ENCODE assay signal across 20 cellular contexts in genomic region chr5:37709020-37709419, GRCh38.
DNase-seq lines count a peak whose midpoint lies in the region; ATAC-seq and TF ChIP-seq lines count a peak whose summit lies in the region.
"Had no signal": no experiment of that assay in that cellular context is flagged by ENCODE, and none has a peak within 500 bp of the region (broad histone marks: within the 10 kb centered on the region; RNA-seq: fewer than 3 reads in every experiment).

No MANE protein-coding gene starts in this region.

- H3K27me3 ChIP-seq in SK-N-SH (ENCODE audit: insufficient read depth): no peaks in the 10 kb centered on the region
- no peaks in the 10 kb centered on the region for H3K27me3 ChIP-seq in adipocyte (replicated peaks; ENCODE audit: control insufficient read depth, insufficient read depth, low read length)
- H3K27me3 ChIP-seq in psoas muscle (ENCODE audit: insufficient read depth in 3 of 3, low read length in 2 of 3): no peaks in the 10 kb centered on the region
- no peaks in the 10 kb centered on the region for H3K27me3 ChIP-seq in mesenchymal stem cell (ENCODE audit: control insufficient read depth in 1 of 2, insufficient read depth in 1 of 2, low read length in 2 of 2)
- H3K27me3 ChIP-seq: BLaER1 treated with 17β-estradiol and CSF1 and Interleukin-3, amounts not matched to agents 10 nM and 100 nM had no signal

- ATAC-seq in psoas muscle (no peak), HG03439 (IDR thresholded peaks at IDR 0.05; ENCODE audit: unreplicated experiment) (no peak)
- no peak for ATAC-seq in activated naive CD4-positive, alpha-beta T cell treated with anti-CD3 and anti-CD28 coated beads, Interleukin-2, amount 50 U/mL, for 72 hours
- ATAC-seq: CD8-positive, alpha-beta T cell had no signal

- H3K9me3 Mint-ChIP-seq in activated naive CD4-positive, alpha-beta T cell treated with anti-CD3 and anti-CD28 coated beads, Interleukin-2, amount 50 U/mL, for 72 hours: peaks cover 0 to 5% of the 10 kb centered on the region in 2 donors
- H3K9me3 Mint-ChIP-seq: CD4-positive, alpha-beta T cell; CD8-positive, alpha-beta T cell had no signal

- H2AFZ ChIP-seq in SK-N-SH (ENCODE audit: low read depth): no peak overlapping the region
- no peak overlapping the region for H2AFZ ChIP-seq in mesenchymal stem cell (ENCODE audit: low read depth, low read length)

- TF ChIP-seq EP300 in SK-N-SH (IDR thresholded peaks at IDR 0.05; ENCODE audit: borderline replicate concordance in 1 of 2, low read depth in 1 of 2, low read length in 1 of 2): peak in 1 of 2 experiments; percentile 65; a peak in 2 of 4 replicates

- no peaks in the 10 kb centered on the region for H4K20me1 ChIP-seq in SK-N-SH (ENCODE audit: insufficient read depth)
- H4K20me1 ChIP-seq: BLaER1 treated with 17β-estradiol and CSF1 and Interleukin-3, amounts not matched to agents 10 nM and 100 nM had no signal

- H2BK12ac ChIP-seq in mesenchymal stem cell (ENCODE audit: low read length in 2 of 2): no peak overlapping the region

- H3K4me3 ChIP-seq in SK-N-SH (ENCODE audit: low read depth in 2 of 2, low read length in 1 of 2) (no peak overlapping the region), adipocyte (ENCODE audit: low read length) (no peak overlapping the region), psoas muscle (no peak overlapping the region), mesenchymal stem cell (ENCODE audit: insufficient read depth in 1 of 2, low read depth in 1 of 2, low read length in 2 of 2) (no peak overlapping the region)
- H3K4me3 ChIP-seq: BLaER1 treated with 17β-estradiol and CSF1 and Interleukin-3, amounts not matched to agents 10 nM and 100 nM had no signal

- H3K27ac Mint-ChIP-seq in activated naive CD4-positive, alpha-beta T cell treated with anti-CD3 and anti-CD28 coated beads, Interleukin-2, amount 50 U/mL, for 72 hours: no peak overlapping the region
- H3K27ac Mint-ChIP-seq: B cell; CD4-positive, alpha-beta T cell; CD8-positive, alpha-beta T cell had no signal

- no peak overlapping the region for H4K8ac ChIP-seq in mesenchymal stem cell (ENCODE audit: low read length)

- no peak overlapping the region for H3K4ac ChIP-seq in mesenchymal stem cell (ENCODE audit: low read depth in 1 of 2, low read length in 2 of 2)

- H3K79me1 ChIP-seq in mesenchymal stem cell (replicated peaks; ENCODE audit: low read length, poor library complexity, severe bottlenecking): peaks cover 2% of the 10 kb centered on the region

- POLR2A ChIA-PET in SK-N-SH (lab: Yijun Ruan, JAX): no interaction called here

- H3K36me3 ChIP-seq in SK-N-SH (replicated peaks in 1 of 2; ENCODE audit: control insufficient read depth in 1 of 2, insufficient read depth in 2 of 2, low read length in 1 of 2) (no peaks in the 10 kb centered on the region), adipocyte (ENCODE audit: control insufficient read depth, insufficient read depth, low read length, severe bottlenecking) (no peaks in the 10 kb centered on the region), psoas muscle (ENCODE audit: insufficient read depth in 1 of 2, low read depth in 1 of 2) (no peaks in the 10 kb centered on the region), mesenchymal stem cell (ENCODE audit: control insufficient read depth in 1 of 2, insufficient read depth in 2 of 2, low read depth in 1 of 2, low read length in 2 of 2) (no peaks in the 10 kb centered on the region)

- intact Hi-C loops in psoas muscle (cut with DNase I): no loop called here

- TF ChIP-seq CTCF in SK-N-SH (IDR thresholded peaks at IDR 0.05) (no peak), psoas muscle (IDR thresholded peaks at IDR 0.05) (no peak)

- TF ChIP-seq RAD21 in SK-N-SH (IDR thresholded peaks at IDR 0.05; ENCODE audit: low read length): no peak

- peak overlapping the region in 1 of 2 experiments; percentile 18; a peak in 1 of 4 replicates for H3K27ac ChIP-seq in SK-N-SH (ENCODE audit: low read depth in 2 of 2, low read length in 1 of 2)
- peak overlapping the region; percentile 50 for H3K27ac ChIP-seq in psoas muscle
- H3K27ac ChIP-seq in mesenchymal stem cell (ENCODE audit: low read length, poor library complexity, severe bottlenecking): no peak overlapping the region
- H3K27ac ChIP-seq: BLaER1 treated with 17β-estradiol and CSF1 and Interleukin-3, amounts not matched to agents 10 nM and 100 nM; C4-2B had no signal

- H3F3A ChIP-seq in SK-N-SH (replicated peaks; ENCODE audit: insufficient read depth): peaks cover 8% of the 10 kb centered on the region

- H3K79me2 ChIP-seq in SK-N-SH (ENCODE audit: insufficient read depth): no peaks in the 10 kb centered on the region

- H2BK15ac ChIP-seq in mesenchymal stem cell (ENCODE audit: low read depth, poor library complexity, severe bottlenecking): no peak overlapping the region

- H3K14ac ChIP-seq in mesenchymal stem cell (ENCODE audit: low read length in 2 of 2): no peak overlapping the region

- no peak overlapping the region for H3K23ac ChIP-seq in mesenchymal stem cell (ENCODE audit: low read length in 2 of 2)

- H3K9ac ChIP-seq in SK-N-SH: no peak overlapping the region
- H3K9ac ChIP-seq in adipocyte (ENCODE audit: low read length): no peak overlapping the region
- no peak overlapping the region for H3K9ac ChIP-seq in mesenchymal stem cell (ENCODE audit: low read length)
- H3K9ac ChIP-seq: BLaER1 treated with 17β-estradiol and CSF1 and Interleukin-3, amounts not matched to agents 10 nM and 100 nM had no signal

- H3K9me2 ChIP-seq in SK-N-SH: no peaks in the 10 kb centered on the region

- H4K91ac ChIP-seq in mesenchymal stem cell (ENCODE audit: low read length): no peak overlapping the region

- CTCF ChIA-PET in SK-N-SH (lab: Yijun Ruan, JAX): interaction anchor here (0.6 kb wide), 1 partner anchor 39 kb away, joined by 3 read pairs; no protein-coding TSS in a partner anchor

- no peak overlapping the region for H2BK5ac ChIP-seq in mesenchymal stem cell (ENCODE audit: low read depth, low read length, poor library complexity, severe bottlenecking)

- H3K4me2 ChIP-seq in SK-N-SH (no peak overlapping the region), mesenchymal stem cell (ENCODE audit: low read length, poor library complexity, severe bottlenecking) (no peak overlapping the region)
- H3K4me2 ChIP-seq: BLaER1 treated with 17β-estradiol and CSF1 and Interleukin-3, amounts not matched to agents 10 nM and 100 nM had no signal

- H3K18ac ChIP-seq in mesenchymal stem cell (ENCODE audit: low read depth in 1 of 2, low read length in 2 of 2): no peak overlapping the region

- DNase-seq in SK-N-SH (no peak), adipocyte (ENCODE audit: low read depth) (peak; percentile 51), fibroblast of gingiva (ENCODE audit: low read depth) (peak; percentile 69), psoas muscle (no peak), H4 (ENCODE audit: low spot score) (no peak), mesenchymal stem cell (no peak)
- no peak for DNase-seq in activated naive CD4-positive, alpha-beta T cell treated with anti-CD3 and anti-CD28 coated beads, Interleukin-2, amount 50 U/mL, for 72 hours (ENCODE audit: low spot score in 2 of 2)
- DNase-seq: 8988T; ACHN; AML-193; Caco-2; Calu3; CD4-positive, alpha-beta T cell; CD8-positive, alpha-beta T cell; DMS79 treated with DMSO at 0.1 percent for 48 hours; GF-D8 had no signal

- no peak overlapping the region for H2BK120ac ChIP-seq in mesenchymal stem cell (ENCODE audit: low read depth, low read length)

- no peak overlapping the region for H2AK5ac ChIP-seq in mesenchymal stem cell (ENCODE audit: low read length, severe bottlenecking)

- H3K4me1 ChIP-seq in SK-N-SH (ENCODE audit: control insufficient read depth in 1 of 2, insufficient read depth in 2 of 2, low read depth in 1 of 2, low read length in 1 of 2) (peaks cover 0 to 6% of the 10 kb centered on the region in 2 experiments; a peak in 2 of 4 replicates), adipocyte (ENCODE audit: control insufficient read depth, insufficient read depth, low read length) (peaks cover 10% of the 10 kb centered on the region), psoas muscle (peaks cover 20% of the 10 kb centered on the region), mesenchymal stem cell (ENCODE audit: control insufficient read depth, insufficient read depth, low read depth, low read length) (no peaks in the 10 kb centered on the region)
- H3K4me1 ChIP-seq: Caco-2 had no signal

- peaks cover 11 to 15% of the 10 kb centered on the region in 2 donors for H3K36me3 Mint-ChIP-seq in activated naive CD4-positive, alpha-beta T cell treated with anti-CD3 and anti-CD28 coated beads, Interleukin-2, amount 50 U/mL, for 72 hours

- H3K9me3 ChIP-seq in SK-N-SH (no peaks in the 10 kb centered on the region), adipocyte (ENCODE audit: control insufficient read depth, low read length) (no peaks in the 10 kb centered on the region), psoas muscle (no peaks in the 10 kb centered on the region), mesenchymal stem cell (ENCODE audit: control insufficient read depth, low read length) (no peaks in the 10 kb centered on the region)
- H3K9me3 ChIP-seq: Caco-2 had no signal

TF ChIP-seq in SK-N-SH, 30 proteins besides CTCF, POLR2A, EP300 and RAD21:
- TF ChIP-seq FOXJ3 (CRISPR knock-in tag; IDR thresholded peaks at IDR 0.05) (no peak), FOXM1 (IDR thresholded peaks at IDR 0.05; ENCODE audit: low read depth) (no peak), TCF12 (IDR thresholded peaks at IDR 0.05) (peak; percentile 53), POLR2AphosphoS5 (IDR thresholded peaks at IDR 0.05; ENCODE audit: low read depth, low read length) (no peak), ELF1 (IDR thresholded peaks at IDR 0.05) (no peak), GATA2 (CRISPR knock-in tag; IDR thresholded peaks at IDR 0.05) (peak; percentile 11; the same call in 1 of the 2 replicates)
- TF ChIP-seq, protein P1, sequence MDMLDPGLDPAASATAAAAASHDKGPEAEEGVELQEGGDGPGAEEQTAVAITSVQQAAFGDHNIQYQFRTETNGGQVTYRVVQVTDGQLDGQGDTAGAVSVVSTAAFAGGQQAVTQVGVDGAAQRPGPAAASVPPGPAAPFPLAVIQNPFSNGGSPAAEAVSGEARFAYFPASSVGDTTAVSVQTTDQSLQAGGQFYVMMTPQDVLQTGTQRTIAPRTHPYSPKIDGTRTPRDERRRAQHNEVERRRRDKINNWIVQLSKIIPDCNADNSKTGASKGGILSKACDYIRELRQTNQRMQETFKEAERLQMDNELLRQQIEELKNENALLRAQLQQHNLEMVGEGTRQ (IDR thresholded peaks at IDR 0.05; ENCODE audit: borderline replicate concordance, low read depth, low read length): no peak
TF ChIP-seq in SK-N-SH: peak in this region for 2.

Comparison
In these comparisons a context has a peak if more than half of its experiments do, and no peak if none do; other contexts are left out.
1. DNase-seq: peak in adipocyte (single experiment) and fibroblast of gingiva (single experiment); none in SK-N-SH (single experiment), psoas muscle (0 of 2), H4 (single experiment), mesenchymal stem cell (single experiment) and activated naive CD4-positive, alpha-beta T cell treated with anti-CD3 and anti-CD28 coated beads, Interleukin-2, amount 50 U/mL, for 72 hours (0 of 2).